ENCODE assay signal across 8 cellular contexts in the genomic region with DNA sequence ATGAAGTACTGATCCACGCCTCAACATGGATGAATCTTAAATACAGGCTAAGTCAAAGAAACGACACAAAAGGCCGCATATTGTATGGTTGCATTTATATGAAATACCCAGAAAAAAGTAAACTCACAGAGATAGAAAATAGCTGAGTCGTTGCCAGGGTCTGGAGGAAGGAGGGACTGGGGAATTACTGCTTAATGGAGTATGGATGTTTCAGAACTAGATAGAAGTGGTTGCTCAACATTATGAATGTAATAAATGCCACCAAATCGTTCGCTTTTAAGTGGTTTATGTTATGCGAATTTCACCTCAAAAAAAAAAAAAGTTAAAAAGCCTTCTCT. TPM values are rescaled to one million over a fixed set of nuclear protein-coding genes. Genes with fewer than 3 reads are reported as not detected.
DNase-seq lines count a peak whose midpoint lies in the region; ATAC-seq and TF ChIP-seq lines count a peak whose summit lies in the region.

No MANE protein-coding gene starts in this region.

- H3K27me3 Mint-ChIP-seq in neural crest cell (ENCODE audit: low read depth): no peaks in the 10 kb centered on the region

- no peaks in the 10 kb centered on the region for H3K9me3 Mint-ChIP-seq in neural crest cell

- peaks cover 8% of the 10 kb centered on the region for H3K36me3 Mint-ChIP-seq in neural crest cell (ENCODE audit: low read depth)

- TF ChIP-seq CTCF in C4-2B (conservative IDR thresholded peaks at IDR 0.05): no peak
- TF ChIP-seq CTCF in dorsolateral prefrontal cortex (IDR thresholded peaks at IDR 0.05 in 54 of 56, conservative IDR thresholded peaks at IDR 0.05 in 2 of 56; ENCODE audit: low read depth in 1 of 56, partially characterized antibody in 56 of 56): peak in 1 of 56 donors; percentile 3
- no peak for TF ChIP-seq CTCF in neural crest cell (conservative IDR thresholded peaks at IDR 0.05)
- no peak for TF ChIP-seq CTCF in GM13976 (IDR thresholded peaks at IDR 0.05; ENCODE audit: borderline replicate concordance, control extremely low read depth, extremely low read depth, insufficient read depth, missing control alignments)

- H3K27ac ChIP-seq in C4-2B (peak overlapping the region; percentile 69), dorsolateral prefrontal cortex (peak overlapping the region in 52 of 59 donors; percentile 9 to 89 (median 76))

- in situ Hi-C loops in GM13976 (cut with MboI; ENCODE audit: low sequenced_read_pairs, unreplicated experiment): no loop called here

- H3K27me3 ChIP-seq in MG63 (no peaks in the 10 kb centered on the region), dorsolateral prefrontal cortex (peaks cover 0 to 3% (median 0%) of the 10 kb centered on the region in 45 donors)

- DNase-seq in MG63: no peak
- no peak for DNase-seq in dorsolateral prefrontal cortex
- no peak for DNase-seq in neural crest cell (ENCODE audit: low read depth, low spot score)
- DNase-seq in AG08396 (ENCODE audit: low spot score): no peak
- DNase-seq in GM13976 (ENCODE audit: low spot score): no peak

- intact Hi-C loops in dorsolateral prefrontal cortex (cut with DNase I): loop anchor here (1.0 to 5.0 kb wide), 4 partner anchors 15 to 171 kb away; partner anchors contain the start of genes TMEFF1 (in 2 of the 2) and TEX10 (in 1 of the 2)

- H3K9me3 ChIP-seq in MG63: no peaks in the 10 kb centered on the region

- ATAC-seq in GM21576 (IDR thresholded peaks at IDR 0.05; ENCODE audit: unreplicated experiment) (no peak), GM18909 (IDR thresholded peaks at IDR 0.05; ENCODE audit: poor library complexity, unreplicated experiment) (no peak)

- peaks cover 44% of the 10 kb centered on the region for H3K4me1 Mint-ChIP-seq in neural crest cell

- peak overlapping the region; percentile 98 for H3K4me3 Mint-ChIP-seq in neural crest cell

- H3K27ac Mint-ChIP-seq in neural crest cell (ENCODE audit: unreplicated experiment): peak overlapping the region; percentile 98

- H3K36me3 ChIP-seq in MG63: peaks cover 21% of the 10 kb centered on the region

- H3K4me3 ChIP-seq in MG63 (peak overlapping the region; percentile 55), dorsolateral prefrontal cortex (peak overlapping the region; percentile 48 to 91 (median 72))

RNA-seq across cellular contexts. Expression of gene MSANTD3, which starts 0.8 kb away (rescaled TPM):
- total RNA-seq in MG63 (2014; rRNA removed; shearing (Covaris generic); ENCODE audit: low replicate concordance): 73.1 and 97.4 TPM in 2 replicates
- total RNA-seq in dorsolateral prefrontal cortex: 10 to 100 TPM; 19.8 to 52.0 (median 34.3) TPM
- total RNA-seq in neural crest cell: 44.6 and 50.1 TPM in 2 replicates

RNA-seq across cellular contexts. Expression of gene TMEFF1, which starts 46.8 kb away (rescaled TPM):
- 8.8 TPM in 1 of 2 replicates, not detected in the other for total RNA-seq in MG63 (2014; rRNA removed; shearing (Covaris generic); ENCODE audit: low replicate concordance)
- 10 to 100 TPM; 15.9 to 42.8 (median 25.6) TPM for total RNA-seq in dorsolateral prefrontal cortex
- total RNA-seq in neural crest cell: 43.1 and 47.9 TPM in 2 replicates
